ENCODE assay signal across 10 cellular contexts in genomic region chr1:243286409-243287127, GRCh38. TPM values are rescaled to one million over a fixed set of nuclear protein-coding genes. Genes with fewer than 3 reads are reported as not detected.
A peak's percentile ranks its signal among the peaks of the same experiment; 100 is the strongest.
DNase-seq lines count a peak whose midpoint lies in the region; ATAC-seq, FAIRE-seq and TF ChIP-seq lines count a peak whose summit lies in the region.
"Had no signal": no experiment of that assay in that cellular context is flagged by ENCODE, and none has a peak within 500 bp of the region (broad histone marks: within the 10 kb centered on the region; RNA-seq: fewer than 3 reads in every experiment).

No MANE protein-coding gene starts in this region.

- in situ Hi-C loops in GM23248 (cut with MboI): no loop called here

- H3K9me3 ChIP-seq in GM23248 (ENCODE audit: low read depth): no peaks in the 10 kb centered on the region
- no peaks in the 10 kb centered on the region for H3K9me3 ChIP-seq in endothelial cell of umbilical vein (replicated peaks; ENCODE audit: control insufficient read depth, insufficient read depth, low read length)
- H3K9me3 ChIP-seq: SJCRH30 had no signal

- H2AFZ ChIP-seq in GM23248 (0 out of 2 replicates have a peak overlapping the region, but pooled peaks have one; percentile 1), endothelial cell of umbilical vein (ENCODE audit: low read depth, low read length) (peak overlapping the region; percentile 33)

- peaks cover 6% of the 10 kb centered on the region for H3K4me1 Mint-ChIP-seq in type B pancreatic cell (ENCODE audit: unreplicated experiment)

- 67 to 69% methylated on average over 8 of the region's 8 CpGs for WGBS in GM23248 (ENCODE audit: low coverage in 1 of 2, low lambda C conversion rate in 2 of 2, missing lambda C conversion rate in 2 of 2), 2 experiments

- no peak overlapping the region for H3K4me3 Mint-ChIP-seq in type B pancreatic cell

- H3F3A ChIP-seq in GM23248 (ENCODE audit: insufficient read depth): peaks cover 33% of the 10 kb centered on the region

- dilution Hi-C loops in endothelial cell of umbilical vein (cut with MboI; ENCODE audit: extremely low pct_ligation_motif_present, low sequenced_read_pairs): no loop called here

- H3K79me2 ChIP-seq in GM23248 (ENCODE audit: insufficient read depth) (peaks cover 65% of the 10 kb centered on the region), endothelial cell of umbilical vein (ENCODE audit: control insufficient read depth, insufficient read depth, low read length) (peaks cover 22% of the 10 kb centered on the region)

- H4K20me1 ChIP-seq in GM23248 (ENCODE audit: insufficient read depth): no peaks in the 10 kb centered on the region
- H4K20me1 ChIP-seq in endothelial cell of umbilical vein (replicated peaks; ENCODE audit: control insufficient read depth, extremely low read depth, insufficient read depth, low read length): no peaks in the 10 kb centered on the region

- H3K9me3 Mint-ChIP-seq in type B pancreatic cell: peaks cover 4% of the 10 kb centered on the region

- H3K36me3 ChIP-seq in GM23248 (ENCODE audit: low read depth) (0 out of 2 replicates have a peak, but pooled peaks cover 9% of the 10 kb centered on the region), endothelial cell of umbilical vein (ENCODE audit: control insufficient read depth in 2 of 2, extremely low read depth in 1 of 2, insufficient read depth in 2 of 2, low read length in 2 of 2) (peaks cover 0 to under 1% of the 10 kb centered on the region in 2 experiments)
- H3K36me3 ChIP-seq: SJCRH30 had no signal

- POLR2A ChIA-PET in endothelial cell of umbilical vein (lab: Charles Lee): interaction anchor here (0.7 to 1.3 kb wide), 2 partner anchors 16 to 17 kb away, joined by 3 to 6 read pairs; no protein-coding TSS in a partner anchor

- intact Hi-C loops in endothelial cell of umbilical vein (cut with micrococcal nuclease) (loop anchor here (1.0 to 5.0 kb wide), 4 partner anchors 18 to 876 kb away; partner anchors contain the start of gene CEP170), sciatic nerve (cut with DNase I) (no loop called here)

- TF ChIP-seq POLR2A in endothelial cell of umbilical vein (IDR thresholded peaks at IDR 0.05; ENCODE audit: low read depth, low read length): no peak

- TF ChIP-seq CTCF in endothelial cell of umbilical vein (IDR thresholded peaks at IDR 0.05; ENCODE audit: extremely low read depth in 1 of 2, insufficient read depth in 1 of 2, low read depth in 1 of 2, low read length in 2 of 2) (no peak), type B pancreatic cell (conservative IDR thresholded peaks at IDR 0.05) (no peak)

- H3K4me1 ChIP-seq in GM23248 (ENCODE audit: insufficient read depth) (peaks cover 39% of the 10 kb centered on the region), endothelial cell of umbilical vein (ENCODE audit: control insufficient read depth, extremely low read depth, insufficient read depth, low read length) (peaks cover 37% of the 10 kb centered on the region)
- H3K4me1 ChIP-seq: SJCRH30 had no signal

- BruUV-seq in endothelial cell of umbilical vein (replicated peaks; lab: Mats Ljungman, UMichigan): no TSS peak

- no peaks in the 10 kb centered on the region for H3K27me3 Mint-ChIP-seq in type B pancreatic cell

- no peak for FAIRE-seq in endothelial cell of umbilical vein (lab: Jason Lieb, UNC)

- CTCF ChIA-PET in endothelial cell of umbilical vein (lab: Charles Lee): interaction anchor here (1.1 to 2.5 kb wide), 3 partner anchors 16 to 31 kb away, joined by 3 to 18 read pairs (median 8); partner anchors contain the start of genes CEP170 and SDCCAG8

- no peaks in the 10 kb centered on the region; the same call in 1 of the 2 replicates for H3K9me2 ChIP-seq in GM23248 (ENCODE audit: insufficient read depth)

- H3K9ac ChIP-seq in GM23248 (no peak overlapping the region), endothelial cell of umbilical vein (replicated peaks; ENCODE audit: extremely low read depth, insufficient read depth, low read length) (peak overlapping the region; percentile 64)
- H3K9ac ChIP-seq: KMS-11 had no signal

- H3K27me3 ChIP-seq in GM23248 (replicated peaks; ENCODE audit: insufficient read depth) (no peaks in the 10 kb centered on the region), endothelial cell of umbilical vein (ENCODE audit: control insufficient read depth in 2 of 2, insufficient read depth in 2 of 2, low read length in 2 of 2) (no peaks in the 10 kb centered on the region)
- H3K27me3 ChIP-seq: SJCRH30 had no signal

- DNase-seq in GM23248 (peak; percentile 49), OCI-M1 (lab: John Stamatoyannopoulos, UW) (peak; percentile 27), endothelial cell of umbilical vein (ENCODE audit: low read depth, low spot score) (peak; percentile 68), sciatic nerve (ENCODE audit: low spot score) (no peak), type B pancreatic cell (ENCODE audit: extremely low spot score, unreplicated experiment) (no peak), NCI-H1092 treated with DMSO at 0.1 percent for 48 hours (lab: John Stamatoyannopoulos, UW) (no peak)
- DNase-seq: SJCRH30 had no signal

- no peak overlapping the region for H3K4me3 ChIP-seq in GM23248
- no peak overlapping the region for H3K4me3 ChIP-seq in endothelial cell of umbilical vein (replicated peaks in 1 of 3; ENCODE audit: insufficient read depth in 1 of 3, low read depth in 1 of 3, low read length in 3 of 3)
- H3K4me3 ChIP-seq: SJCRH30 had no signal

- H3K36me3 Mint-ChIP-seq in type B pancreatic cell: peaks cover 32% of the 10 kb centered on the region

- ATAC-seq in sciatic nerve: peak; percentile 67
- no peak for ATAC-seq in HG03469 (IDR thresholded peaks at IDR 0.05; ENCODE audit: unreplicated experiment)
- ATAC-seq in HG03439 (IDR thresholded peaks at IDR 0.05; ENCODE audit: unreplicated experiment): no peak

- H3K27ac ChIP-seq in GM23248: peak overlapping the region; percentile 77
- peak overlapping the region; percentile 98 for H3K27ac ChIP-seq in endothelial cell of umbilical vein (ENCODE audit: insufficient read depth, low read depth, low read length)
- H3K27ac ChIP-seq: KMS-11, SJCRH30 had no signal

- H3K27ac Mint-ChIP-seq in type B pancreatic cell: no peak overlapping the region

- no peaks in the 10 kb centered on the region for H3K9me1 ChIP-seq in endothelial cell of umbilical vein (replicated peaks; ENCODE audit: control insufficient read depth, extremely low read depth, insufficient read depth, low read length)

- H3K4me2 ChIP-seq in GM23248 (ENCODE audit: unreplicated experiment) (peak overlapping the region; percentile 60), endothelial cell of umbilical vein (ENCODE audit: insufficient read depth, low read length) (peak overlapping the region; percentile 9)
- H3K4me2 ChIP-seq: KMS-11 had no signal

TF ChIP-seq in endothelial cell of umbilical vein, 7 proteins besides CTCF, POLR2A, EP300 and RAD21:
- TF ChIP-seq GATA2 (IDR thresholded peaks at IDR 0.05; ENCODE audit: insufficient read depth, insufficient read length, low read depth, low read length) (no peak), FOS (IDR thresholded peaks at IDR 0.05; ENCODE audit: borderline replicate concordance, insufficient read depth, low read length) (no peak), EZH2 (IDR thresholded peaks at IDR 0.05; ENCODE audit: borderline replicate concordance, low read depth, low read length, severe bottlenecking) (no peak)

RNA-seq across cellular contexts. Expression of gene SDCCAG8, which starts 30.7 kb away (rescaled TPM):
- total RNA-seq in GM23248 (2014; rRNA removed; shearing (Covaris generic)): 29.4 and 69.4 TPM in 2 replicates
- polyA plus RNA-seq in GM23248 (2016; fragmentation: Nextera tagmentation; extraction: Ambion mirVana) (41.9 and 45.3 TPM in 2 replicates), endothelial cell of umbilical vein (14.6 and 15.8 TPM in 2 replicates)
- total RNA-seq in endothelial cell of umbilical vein (25.7 and 29.4 TPM in 2 replicates), sciatic nerve (70.4 TPM), type B pancreatic cell (ENCODE audit: low replicate concordance) (25.4 and 26.0 TPM in 2 replicates)
- 18.1 TPM in 2 replicates for polyA plus RNA-seq in endothelial cell of umbilical vein (2011; cell fraction: cytosol; rRNA removed)
- 36.7 and 37.2 TPM in 2 replicates for polyA plus RNA-seq in endothelial cell of umbilical vein (2011; cell fraction: nucleus; rRNA removed)
- polyA plus RNA-seq in endothelial cell of umbilical vein (2012): 26.2 and 33.2 TPM in 2 replicates
- polyA minus RNA-seq in endothelial cell of umbilical vein: 19.6 and 22.1 TPM in 2 replicates
- 13.3 TPM for polyA minus RNA-seq in endothelial cell of umbilical vein (2011; cell fraction: cytosol; rRNA and poly(A)+ RNA removed)
- polyA minus RNA-seq in endothelial cell of umbilical vein (2011; cell fraction: nucleus; rRNA and poly(A)+ RNA removed): 51.3 and 60.5 TPM in 2 replicates

RNA-seq across cellular contexts. Expression of gene CEP170, which starts 31.5 kb away (rescaled TPM):
- total RNA-seq in GM23248 (2014; rRNA removed; shearing (Covaris generic)): 81.0 and 89.8 TPM in 2 replicates
- 55.4 and 56.7 TPM in 2 replicates for polyA plus RNA-seq in GM23248 (2016; fragmentation: Nextera tagmentation; extraction: Ambion mirVana)
- total RNA-seq in endothelial cell of umbilical vein: 222 and 225 TPM in 2 replicates
- 40.0 and 49.6 TPM in 2 replicates for polyA plus RNA-seq in endothelial cell of umbilical vein
- polyA plus RNA-seq in endothelial cell of umbilical vein (2011; cell fraction: cytosol; rRNA removed): 51.3 and 54.3 TPM in 2 replicates
- polyA plus RNA-seq in endothelial cell of umbilical vein (2011; cell fraction: nucleus; rRNA removed): 201 and 269 TPM in 2 replicates
- 102 and 130 TPM in 2 replicates for polyA plus RNA-seq in endothelial cell of umbilical vein (2012)
- 255 and 256 TPM in 2 replicates for polyA minus RNA-seq in endothelial cell of umbilical vein
- 34.8 TPM for polyA minus RNA-seq in endothelial cell of umbilical vein (2011; cell fraction: cytosol; rRNA and poly(A)+ RNA removed)
- 470 and 485 TPM in 2 replicates for polyA minus RNA-seq in endothelial cell of umbilical vein (2011; cell fraction: nucleus; rRNA and poly(A)+ RNA removed)
- 127 TPM for total RNA-seq in sciatic nerve
- 21.6 and 83.8 TPM in 2 replicates for total RNA-seq in type B pancreatic cell (ENCODE audit: low replicate concordance)

Comparison
In these comparisons a context has a peak if more than half of its experiments do, and no peak if none do; other contexts are left out.
1. DNase-seq: peak in GM23248 (single experiment), OCI-M1 (single experiment) and endothelial cell of umbilical vein (single experiment); none in sciatic nerve (single experiment), type B pancreatic cell (single experiment) and NCI-H1092 treated with DMSO at 0.1 percent for 48 hours (single experiment).